In the genomic region with DNA sequence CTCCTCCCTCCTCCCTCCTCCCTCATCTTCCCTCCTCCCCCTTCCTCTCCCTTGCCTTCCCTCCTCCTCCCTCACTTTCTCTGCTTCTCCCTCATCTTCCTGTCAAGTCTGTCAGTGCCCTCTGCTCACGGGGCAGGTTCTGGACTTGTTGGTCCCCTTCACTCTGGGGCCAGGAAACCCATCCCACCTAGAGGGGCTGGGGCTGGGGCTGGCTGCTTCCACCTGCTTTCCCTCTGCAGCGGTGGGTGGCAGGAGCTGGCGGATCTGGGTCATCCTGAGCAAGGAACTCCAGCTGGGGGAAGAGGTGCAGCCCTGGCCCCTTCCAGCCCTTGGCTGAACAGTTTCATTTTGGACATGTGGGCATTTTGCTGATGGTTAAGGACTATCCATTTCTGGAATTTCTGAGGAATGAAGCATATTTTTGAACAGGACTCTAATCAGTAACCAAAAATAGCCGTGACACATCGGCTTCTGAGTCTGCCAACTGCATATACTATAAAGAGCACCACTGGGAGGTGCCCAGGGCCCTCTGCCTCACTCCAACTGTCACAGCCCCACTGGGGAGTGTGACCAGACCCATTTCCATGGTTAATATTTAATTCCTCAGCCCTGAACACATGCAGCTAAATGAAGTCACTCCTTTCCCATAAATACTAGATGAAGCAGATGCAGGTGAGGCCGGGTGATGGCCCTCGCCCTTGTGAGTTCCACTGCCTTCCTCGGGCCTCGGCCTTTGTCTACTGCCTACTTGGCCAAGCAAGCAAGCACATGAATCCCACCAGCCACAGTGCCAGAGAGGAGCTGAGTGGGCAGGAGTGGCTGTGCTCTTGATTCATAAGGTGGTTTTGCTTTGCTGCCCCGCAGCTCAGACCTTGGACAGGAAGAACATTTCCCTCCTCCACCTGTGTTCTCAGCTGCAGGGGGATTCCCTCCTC, we compare ENCODE assay signal across 10 cellular contexts. TPM values are rescaled to one million over a fixed set of nuclear protein-coding genes. Genes with fewer than 3 reads are reported as not detected.
A peak's percentile ranks its signal among the peaks of the same experiment; 100 is the strongest.
DNase-seq lines count a peak whose midpoint lies in the region; ATAC-seq, FAIRE-seq and TF ChIP-seq lines count a peak whose summit lies in the region.
"Had no signal": no experiment of that assay in that cellular context is flagged by ENCODE, and none has a peak within 500 bp of the region (broad histone marks: within the 10 kb centered on the region; RNA-seq: fewer than 3 reads in every experiment).

No MANE protein-coding gene starts in this region.

- no peaks in the 10 kb centered on the region for H3K36me3 ChIP-seq in sigmoid colon

- no peak overlapping the region for H3K27ac Mint-ChIP-seq in glutamatergic neuron (ENCODE audit: unreplicated experiment)

- no peak for TF ChIP-seq EP300 in sigmoid colon (IDR thresholded peaks at IDR 0.05)

- intact Hi-C loops in sigmoid colon (cut with DNase I): no loop called here

- H3K27ac ChIP-seq in sigmoid colon: no peak overlapping the region

- TF ChIP-seq POLR2A in sigmoid colon (IDR thresholded peaks at IDR 0.05): no peak

- H3K4me3 ChIP-seq in sigmoid colon: no peak overlapping the region

- H3K27me3 Mint-ChIP-seq in glutamatergic neuron (ENCODE audit: unreplicated experiment): peaks cover 6% of the 10 kb centered on the region

- H3K27me3 ChIP-seq in sigmoid colon: no peaks in the 10 kb centered on the region

- FAIRE-seq in HTR-8/SVneo (lab: Jason Lieb, UNC) (peak; percentile 51), D721Med (lab: Jason Lieb, UNC) (no peak)
- FAIRE-seq: colon had no signal

- no peak for DNase-seq in HTR-8/SVneo (ENCODE audit: insufficient read length, low spot score)
- DNase-seq in glutamatergic neuron: peak; percentile 5
- peak; percentile 52 for DNase-seq in sigmoid colon
- no peak for DNase-seq in NCI-H2227 (lab: John Stamatoyannopoulos, UW; ENCODE audit: unreplicated experiment)
- no peak for DNase-seq in D721Med (ENCODE audit: insufficient read length, low spot score)
- no peak for DNase-seq in stimulated activated CD4-positive, alpha-beta T cell treated with anti-CD3 and anti-CD28 coated beads, Interleukin-2, amount 100 ng/mL, for 48 hours
- DNase-seq in NCI-H1694 treated with DMSO at 0.1 percent for 48 hours (lab: John Stamatoyannopoulos, UW): no peak

- no peak overlapping the region for H3K4me3 Mint-ChIP-seq in glutamatergic neuron (ENCODE audit: unreplicated experiment)

- TF ChIP-seq CTCF in glutamatergic neuron (IDR thresholded peaks at IDR 0.05; ENCODE audit: partially characterized antibody, unreplicated experiment) (no peak), sigmoid colon (IDR thresholded peaks at IDR 0.05) (no peak), D721Med (IDR thresholded peaks at IDR 0.05; ENCODE audit: insufficient read depth, missing control alignments) (no peak)

- no peaks in the 10 kb centered on the region for H3K36me3 Mint-ChIP-seq in glutamatergic neuron (ENCODE audit: unreplicated experiment)

- H3K9me3 Mint-ChIP-seq in glutamatergic neuron (ENCODE audit: unreplicated experiment): no peaks in the 10 kb centered on the region

- peaks cover 10% of the 10 kb centered on the region for H3K4me1 Mint-ChIP-seq in glutamatergic neuron (ENCODE audit: low read depth, unreplicated experiment)

- WGBS in sigmoid colon, 2 donors: 18 to 69% methylated on average over 10 of the region's 10 CpGs

- peak; percentile 52 for ATAC-seq in GM18861 (IDR thresholded peaks at IDR 0.05; ENCODE audit: unreplicated experiment)

- peaks cover 0 to 18% (median 0%) of the 10 kb centered on the region in 4 donors for H3K4me1 ChIP-seq in sigmoid colon

- no peaks in the 10 kb centered on the region for H3K9me3 ChIP-seq in sigmoid colon

RNA-seq across cellular contexts. Expression of a gene that starts 39.8 kb away (rescaled TPM):
- total RNA-seq in glutamatergic neuron (ENCODE audit: unreplicated experiment) (0.61 TPM), sigmoid colon (1 to 10 TPM; 1.1 to 1.8 (median 1.7) TPM)
- 1 to 10 TPM; 5.4 to 9.5 (median 6.8) TPM for polyA plus RNA-seq in sigmoid colon

RNA-seq across cellular contexts. Expression of a gene that starts 39.9 kb away (rescaled TPM):
- total RNA-seq in glutamatergic neuron (ENCODE audit: unreplicated experiment): 0.78 TPM
- total RNA-seq in sigmoid colon: 1 to 10 TPM; 1.1 to 2.8 (median 1.7) TPM
- polyA plus RNA-seq in sigmoid colon: 1 to 10 TPM; 1.2 to 9.0 (median 2.8) TPM
- total RNA-seq: SK-MEL-5 had no signal

Comparison
In these comparisons a context has a peak if more than half of its experiments do, and no peak if none do; other contexts are left out.
1. DNase-seq: peak in glutamatergic neuron (single experiment) and sigmoid colon (single experiment); none in HTR-8/SVneo (single experiment), NCI-H2227 (single experiment), D721Med (single experiment), stimulated activated CD4-positive, alpha-beta T cell treated with anti-CD3 and anti-CD28 coated beads, Interleukin-2, amount 100 ng/mL, for 48 hours (0 of 2) and NCI-H1694 treated with DMSO at 0.1 percent for 48 hours (single experiment).